8 cellular contexts compared by ENCODE assay signal in genomic region chr14:100440207-100440631, GRCh38.
DNase-seq lines count a peak whose midpoint lies in the region; ATAC-seq and TF ChIP-seq lines count a peak whose summit lies in the region.

No MANE protein-coding gene starts in this region.

- peaks cover 35% of the 10 kb centered on the region for H3K4me1 Mint-ChIP-seq in activated naive CD8-positive, alpha-beta T cell treated with anti-CD3 and anti-CD28 coated beads, Interleukin-2, amount 50 U/mL, for 24 hours

- H3K9me3 ChIP-seq in parathyroid adenoma (ENCODE audit: control insufficient read depth, low read length) = no peaks in the 10 kb centered on the region

- no peak overlapping the region for H3K4me3 Mint-ChIP-seq in activated naive CD8-positive, alpha-beta T cell treated with anti-CD3 and anti-CD28 coated beads, Interleukin-2, amount 50 U/mL, for 24 hours

- H3K36me3 ChIP-seq in ACC112 (ENCODE audit: insufficient read depth, low read length) (no peaks in the 10 kb centered on the region), parathyroid adenoma (ENCODE audit: control insufficient read depth, insufficient read depth, low read length) (no peaks in the 10 kb centered on the region)

- H2AFZ ChIP-seq in ACC112 (ENCODE audit: low read length, unreplicated experiment) (peak overlapping the region; percentile 69), parathyroid adenoma (no peak overlapping the region)

- H3K4me3 ChIP-seq in ACC112 (ENCODE audit: low read depth, low read length) (0 out of 2 replicates have a peak overlapping the region, but pooled peaks have one; percentile 5), GM12875 (ENCODE audit: low read depth, low read length) (no peak overlapping the region), parathyroid adenoma (ENCODE audit: low read depth, low read length) (no peak overlapping the region)

- peak overlapping the region; percentile 68 for H3K27ac ChIP-seq in ACC112 (ENCODE audit: low read depth, low read length)
- H3K27ac ChIP-seq in parathyroid adenoma = no peak overlapping the region

- H3K9me3 Mint-ChIP-seq in activated naive CD8-positive, alpha-beta T cell treated with anti-CD3 and anti-CD28 coated beads, Interleukin-2, amount 50 U/mL, for 24 hours = no peaks in the 10 kb centered on the region

- intact Hi-C loops in Right ventricle myocardium superior (cut with DNase I) = loop anchor here (5.0 to 10.0 kb wide), 2 partner anchors 212 to 1185 kb away; no protein-coding TSS in a partner anchor

- no peak overlapping the region for H3K9ac ChIP-seq in parathyroid adenoma

- peak; percentile 41 for ATAC-seq in activated naive CD8-positive, alpha-beta T cell treated with anti-CD3 and anti-CD28 coated beads, Interleukin-2, amount 50 U/mL, for 24 hours
- ATAC-seq in Right ventricle myocardium superior (ENCODE audit: poor library complexity) = peak; percentile 95
- ATAC-seq in HG03442 (IDR thresholded peaks at IDR 0.05; ENCODE audit: unreplicated experiment) = no peak

- H3K79me2 ChIP-seq in ACC112 (ENCODE audit: control insufficient read depth, insufficient read depth, low read length, unreplicated experiment) (no peaks in the 10 kb centered on the region), parathyroid adenoma (no peaks in the 10 kb centered on the region)

- H3K27me3 ChIP-seq in ACC112 (ENCODE audit: insufficient read depth, low read length) = no peaks in the 10 kb centered on the region
- H3K27me3 ChIP-seq in parathyroid adenoma (ENCODE audit: control insufficient read depth, insufficient read depth, low read length) = no peaks in the 10 kb centered on the region

- peak; percentile 61; the same call in 1 of the 2 replicates for TF ChIP-seq CTCF in GM12875 (IDR thresholded peaks at IDR 0.05; ENCODE audit: borderline replicate concordance, insufficient read depth, low read depth, low read length)
- peak; percentile 52 for TF ChIP-seq CTCF in parathyroid adenoma (IDR thresholded peaks at IDR 0.05)

- H3K4me1 ChIP-seq in ACC112 (ENCODE audit: control insufficient read depth, insufficient read depth, low read length, unreplicated experiment) (peaks cover 41% of the 10 kb centered on the region), parathyroid adenoma (peaks cover 3% of the 10 kb centered on the region)

- H3K27ac Mint-ChIP-seq in activated naive CD8-positive, alpha-beta T cell treated with anti-CD3 and anti-CD28 coated beads, Interleukin-2, amount 50 U/mL, for 24 hours = no peak overlapping the region

- DNase-seq in NCI-H446 treated with DMSO at 0.1 percent for 48 hours (lab: John Stamatoyannopoulos, UW) (peak; percentile 42), Right ventricle myocardium superior (peak; percentile 84), NOMO-1 treated with DMSO at 0.1 percent for 48 hours (lab: John Stamatoyannopoulos, UW; ENCODE audit: unreplicated experiment) (no peak)
- peak; percentile 43 for DNase-seq in activated naive CD8-positive, alpha-beta T cell treated with anti-CD3 and anti-CD28 coated beads, Interleukin-2, amount 50 U/mL, for 24 hours

- H3K36me3 Mint-ChIP-seq in activated naive CD8-positive, alpha-beta T cell treated with anti-CD3 and anti-CD28 coated beads, Interleukin-2, amount 50 U/mL, for 24 hours (ENCODE audit: low read depth) = no peaks in the 10 kb centered on the region

- H3K27me3 Mint-ChIP-seq in activated naive CD8-positive, alpha-beta T cell treated with anti-CD3 and anti-CD28 coated beads, Interleukin-2, amount 50 U/mL, for 24 hours = no peaks in the 10 kb centered on the region

- H3K4me2 ChIP-seq in parathyroid adenoma (ENCODE audit: low read length) = no peak overlapping the region
